ENCODE assay signal across 10 cellular contexts in genomic region chr15:51727141-51727897, GRCh38. TPM values are rescaled to one million over a fixed set of nuclear protein-coding genes. Genes with fewer than 3 reads are reported as not detected.
DNase-seq lines count a peak whose midpoint lies in the region; FAIRE-seq lines count a peak whose summit lies in the region.
"Had no signal": no experiment of that assay in that cellular context is flagged by ENCODE, and none has a peak within 500 bp of the region (broad histone marks: within the 10 kb centered on the region; RNA-seq: fewer than 3 reads in every experiment).

No MANE protein-coding gene starts in this region.

- CTCF ChIA-PET in activated CD4-positive, alpha-beta memory T cell treated with anti-CD3 and anti-CD28 coated beads for 36 hours (lab: Charles Lee), result interaction anchor here (0.8 to 2.4 kb wide), 2 partner anchors 49 to 77 kb away, joined by 3 to 11 read pairs; no protein-coding TSS in a partner anchor
- CTCF ChIA-PET in activated CD4-positive, alpha-beta memory T cell treated with anti-CD3 and anti-CD28 coated beads, Interleukin-2, amount 10 ng/mL, durations not matched to agents 7 days and 5 days (lab: Charles Lee), result interaction anchor here (0.5 to 0.6 kb wide), 2 partner anchors 16 to 82 kb away, joined by 3 read pairs; no protein-coding TSS in a partner anchor

- peaks cover 42% of the 10 kb centered on the region for H3K4me1 ChIP-seq in rectal smooth muscle tissue (ENCODE audit: control insufficient read depth, insufficient read depth, low read length)

- DNase-seq in activated CD4-positive, alpha-beta memory T cell treated with anti-CD3 and anti-CD28 coated beads for 36 hours, result peak; percentile 46
- no peak for DNase-seq in activated CD4-positive, alpha-beta memory T cell treated with anti-CD3 and anti-CD28 coated beads, Interleukin-2, amount 10 ng/mL, durations not matched to agents 7 days and 5 days
- DNase-seq in HTR-8/SVneo (ENCODE audit: insufficient read length, low spot score), result no peak
- no peak for DNase-seq in HPDE6-E6E7 (ENCODE audit: extremely low spot score)
- no peak for DNase-seq in NCI-H82 (lab: John Stamatoyannopoulos, UW)
- DNase-seq in activated effector memory CD4-positive, alpha-beta T cell treated with anti-CD3 and anti-CD28 coated beads, Interleukin-2, amount 50 U/mL, for 16 hours, result no peak

- H3K9me3 Mint-ChIP-seq in activated CD4-positive, alpha-beta memory T cell treated with anti-CD3 and anti-CD28 coated beads for 36 hours, result no peaks in the 10 kb centered on the region
- H3K9me3 Mint-ChIP-seq in activated CD4-positive, alpha-beta memory T cell treated with anti-CD3 and anti-CD28 coated beads, Interleukin-2, amount 10 ng/mL, durations not matched to agents 7 days and 5 days, result no peaks in the 10 kb centered on the region
- no peaks in the 10 kb centered on the region for H3K9me3 Mint-ChIP-seq in dendritic cell treated with granulocyte-macrophage colony-stimulating factor and Interleukin-4, amounts not matched to agents 40 ng/mL and 50 ng/mL, for 4 days
- H3K9me3 Mint-ChIP-seq: brain had no signal

- peaks cover 64% of the 10 kb centered on the region for H3K4me1 Mint-ChIP-seq in activated CD4-positive, alpha-beta memory T cell treated with anti-CD3 and anti-CD28 coated beads for 36 hours (ENCODE audit: low read depth)
- peaks cover 30% of the 10 kb centered on the region for H3K4me1 Mint-ChIP-seq in activated CD4-positive, alpha-beta memory T cell treated with anti-CD3 and anti-CD28 coated beads, Interleukin-2, amount 10 ng/mL, durations not matched to agents 7 days and 5 days
- H3K4me1 Mint-ChIP-seq in dendritic cell treated with granulocyte-macrophage colony-stimulating factor and Interleukin-4, amounts not matched to agents 40 ng/mL and 50 ng/mL, for 4 days (ENCODE audit: low read depth), result peaks cover 60% of the 10 kb centered on the region

- H3K9ac ChIP-seq in rectal smooth muscle tissue (ENCODE audit: low read length), result no peak overlapping the region

- intact Hi-C loops in activated CD4-positive, alpha-beta memory T cell treated with anti-CD3 and anti-CD28 coated beads for 36 hours (cut with micrococcal nuclease), result loop anchor here (2.0 to 5.0 kb wide), 2 partner anchors 45 to 49 kb away; partner anchors contain the start of gene SCG3
- intact Hi-C loops in dendritic cell treated with granulocyte-macrophage colony-stimulating factor and Interleukin-4, amounts not matched to agents 40 ng/mL and 50 ng/mL, for 4 days (cut with micrococcal nuclease), result no loop called here

- H3K36me3 Mint-ChIP-seq in activated CD4-positive, alpha-beta memory T cell treated with anti-CD3 and anti-CD28 coated beads for 36 hours, result peaks cover 7% of the 10 kb centered on the region
- H3K36me3 Mint-ChIP-seq in activated CD4-positive, alpha-beta memory T cell treated with anti-CD3 and anti-CD28 coated beads, Interleukin-2, amount 10 ng/mL, durations not matched to agents 7 days and 5 days (ENCODE audit: low read depth), result peaks cover 10% of the 10 kb centered on the region
- H3K36me3 Mint-ChIP-seq in dendritic cell treated with granulocyte-macrophage colony-stimulating factor and Interleukin-4, amounts not matched to agents 40 ng/mL and 50 ng/mL, for 4 days (ENCODE audit: low read depth), result peaks cover 33% of the 10 kb centered on the region
- H3K36me3 Mint-ChIP-seq: brain had no signal

- peak overlapping the region; percentile 44 for H3K27ac ChIP-seq in rectal smooth muscle tissue (ENCODE audit: low read depth, low read length)
- H3K27ac ChIP-seq: PC-9 had no signal

- POLR2A ChIA-PET in activated CD4-positive, alpha-beta memory T cell treated with anti-CD3 and anti-CD28 coated beads for 36 hours (lab: Charles Lee), result no interaction called here
- POLR2A ChIA-PET in activated CD4-positive, alpha-beta memory T cell treated with anti-CD3 and anti-CD28 coated beads, Interleukin-2, amount 10 ng/mL, durations not matched to agents 7 days and 5 days (lab: Charles Lee), result no interaction called here

- no peak overlapping the region for H3K4me3 ChIP-seq in rectal smooth muscle tissue (ENCODE audit: low read length)
- H3K4me3 ChIP-seq: PC-9 had no signal

- H3K36me3 ChIP-seq in rectal smooth muscle tissue (ENCODE audit: control insufficient read depth, insufficient read depth, low read length), result no peaks in the 10 kb centered on the region

- H3K27me3 Mint-ChIP-seq in activated CD4-positive, alpha-beta memory T cell treated with anti-CD3 and anti-CD28 coated beads for 36 hours, result no peaks in the 10 kb centered on the region
- H3K27me3 Mint-ChIP-seq in activated CD4-positive, alpha-beta memory T cell treated with anti-CD3 and anti-CD28 coated beads, Interleukin-2, amount 10 ng/mL, durations not matched to agents 7 days and 5 days, result no peaks in the 10 kb centered on the region
- H3K27me3 Mint-ChIP-seq in dendritic cell treated with granulocyte-macrophage colony-stimulating factor and Interleukin-4, amounts not matched to agents 40 ng/mL and 50 ng/mL, for 4 days, result peaks cover 2% of the 10 kb centered on the region
- H3K27me3 Mint-ChIP-seq: brain had no signal

- H3K4me3 Mint-ChIP-seq in activated CD4-positive, alpha-beta memory T cell treated with anti-CD3 and anti-CD28 coated beads for 36 hours, result no peak overlapping the region
- no peak overlapping the region for H3K4me3 Mint-ChIP-seq in activated CD4-positive, alpha-beta memory T cell treated with anti-CD3 and anti-CD28 coated beads, Interleukin-2, amount 10 ng/mL, durations not matched to agents 7 days and 5 days
- H3K4me3 Mint-ChIP-seq in dendritic cell treated with granulocyte-macrophage colony-stimulating factor and Interleukin-4, amounts not matched to agents 40 ng/mL and 50 ng/mL, for 4 days, result no peak overlapping the region

- no peak overlapping the region for H3K27ac Mint-ChIP-seq in activated CD4-positive, alpha-beta memory T cell treated with anti-CD3 and anti-CD28 coated beads for 36 hours
- H3K27ac Mint-ChIP-seq in activated CD4-positive, alpha-beta memory T cell treated with anti-CD3 and anti-CD28 coated beads, Interleukin-2, amount 10 ng/mL, durations not matched to agents 7 days and 5 days, result no peak overlapping the region
- H3K27ac Mint-ChIP-seq in dendritic cell treated with granulocyte-macrophage colony-stimulating factor and Interleukin-4, amounts not matched to agents 40 ng/mL and 50 ng/mL, for 4 days, result peak overlapping the region; percentile 73

- peak; percentile 33 for FAIRE-seq in HTR-8/SVneo (lab: Jason Lieb, UNC)

- no peaks in the 10 kb centered on the region for H3K27me3 ChIP-seq in rectal smooth muscle tissue (ENCODE audit: control insufficient read depth, insufficient read depth, low read length)

RNA-seq across cellular contexts. Expression of gene LYSMD2, which starts 10.1 kb away (rescaled TPM):
- 10 to 100 TPM; 18.1 to 18.6 TPM for total RNA-seq in activated CD4-positive, alpha-beta memory T cell treated with anti-CD3 and anti-CD28 coated beads for 36 hours
- total RNA-seq in activated CD4-positive, alpha-beta memory T cell treated with anti-CD3 and anti-CD28 coated beads, Interleukin-2, amount 10 ng/mL, durations not matched to agents 7 days and 5 days, result 10 to 100 TPM; 14.8 to 14.9 TPM

RNA-seq across cellular contexts. Expression of gene TMOD2, which starts 24.1 kb away (rescaled TPM):
- 1 to 10 TPM; 6.7 to 7.9 TPM for total RNA-seq in activated CD4-positive, alpha-beta memory T cell treated with anti-CD3 and anti-CD28 coated beads for 36 hours
- 1 to 10 TPM; 6.2 to 6.5 TPM for total RNA-seq in activated CD4-positive, alpha-beta memory T cell treated with anti-CD3 and anti-CD28 coated beads, Interleukin-2, amount 10 ng/mL, durations not matched to agents 7 days and 5 days

RNA-seq across cellular contexts. Expression of gene SCG3, which starts 46.0 kb away (rescaled TPM):
- not detected for total RNA-seq in activated CD4-positive, alpha-beta memory T cell treated with anti-CD3 and anti-CD28 coated beads for 36 hours
- not detected for total RNA-seq in activated CD4-positive, alpha-beta memory T cell treated with anti-CD3 and anti-CD28 coated beads, Interleukin-2, amount 10 ng/mL, durations not matched to agents 7 days and 5 days
- total RNA-seq: PC-9 had no signal
